In the genomic region with DNA sequence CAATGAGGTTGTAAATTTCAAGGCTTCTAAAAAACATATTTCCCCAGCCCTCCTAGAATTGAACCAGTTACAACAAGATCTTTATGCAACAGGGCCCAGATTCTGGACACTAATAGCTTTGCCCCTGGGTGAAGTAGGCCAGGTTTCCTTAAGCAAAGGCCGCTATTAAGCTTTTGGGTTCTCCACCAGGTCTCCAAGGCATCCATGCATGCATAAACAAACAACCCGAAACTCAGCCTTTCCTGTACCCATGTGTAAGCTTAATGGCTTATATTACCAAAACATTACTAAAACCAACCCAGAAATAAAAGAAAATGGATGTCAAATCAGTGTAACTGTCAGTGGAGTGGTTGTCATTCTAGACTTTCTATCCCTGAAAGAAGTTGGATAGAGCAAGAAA, we compare ENCODE assay signal across 22 cellular contexts.
DNase-seq lines count a peak whose midpoint lies in the region; ATAC-seq and TF ChIP-seq lines count a peak whose summit lies in the region.
"Had no signal": no experiment of that assay in that cellular context is flagged by ENCODE, and none has a peak within 500 bp of the region (broad histone marks: within the 10 kb centered on the region; RNA-seq: fewer than 3 reads in every experiment).

No MANE protein-coding gene starts in this region.

- DNase-seq in GM12865 (ENCODE audit: low read depth) (peak; percentile 50), choroid plexus epithelial cell (ENCODE audit: low read depth) (peak; percentile 3), HCEC 1CT (no peak)
- DNase-seq: C1 segment of cervical spinal cord, DMS79 treated with DMSO at 0.1 percent for 48 hours, H9, IMR-90, Kasumi-1, MM.1S, NCI-H1105, NCI-H1694, NCI-H2107, NCI-H446, NCI-H69, SHP77, SK-N-SH, T-cell had no signal

- H3K4me3 ChIP-seq in GM12865 (ENCODE audit: low read depth, low read length) (no peak overlapping the region), choroid plexus epithelial cell (ENCODE audit: low read depth, low read length) (no peak overlapping the region)

- TF ChIP-seq CTCF in GM12865 (IDR thresholded peaks at IDR 0.05; ENCODE audit: insufficient read depth, low read depth, low read length, missing control alignments): no peak
- TF ChIP-seq CTCF in choroid plexus epithelial cell (conservative IDR thresholded peaks at IDR 0.05; ENCODE audit: low read depth, low read length): no peak

- ATAC-seq in GM18909 (IDR thresholded peaks at IDR 0.05; ENCODE audit: poor library complexity, unreplicated experiment) (peak; percentile 37), HG02588 (IDR thresholded peaks at IDR 0.05; ENCODE audit: unreplicated experiment) (peak; percentile 50), GM18861 (IDR thresholded peaks at IDR 0.05; ENCODE audit: unreplicated experiment) (no peak), HG03460 (IDR thresholded peaks at IDR 0.05; ENCODE audit: unreplicated experiment) (no peak), HG03280 (IDR thresholded peaks at IDR 0.05; ENCODE audit: unreplicated experiment) (no peak)
- ATAC-seq: T-cell had no signal

Comparison
In these comparisons a context has a peak if more than half of its experiments do, and no peak if none do; other contexts are left out.
1. ATAC-seq: peak in GM18909 (single experiment) and HG02588 (single experiment); none in GM18861 (single experiment), HG03460 (single experiment) and HG03280 (single experiment).